11 cellular contexts compared by ENCODE assay signal in genomic region chr15:71784719-71785118, GRCh38. TPM values are rescaled to one million over a fixed set of nuclear protein-coding genes. Genes with fewer than 3 reads are reported as not detected.
DNase-seq lines count a peak whose midpoint lies in the region; ATAC-seq and TF ChIP-seq lines count a peak whose summit lies in the region.
"Had no signal": no experiment of that assay in that cellular context is flagged by ENCODE, and none has a peak within 500 bp of the region (broad histone marks: within the 10 kb centered on the region; RNA-seq: fewer than 3 reads in every experiment).

No MANE protein-coding gene starts in this region.

- H3K9ac ChIP-seq in PC-3 (ENCODE audit: low read length) (no peak overlapping the region), colonic mucosa (ENCODE audit: low read depth in 2 of 2, low read length in 2 of 2) (no peak overlapping the region)
- H3K9ac ChIP-seq: parathyroid adenoma had no signal

- no peak overlapping the region for H3K27ac ChIP-seq in heart right ventricle
- H3K27ac ChIP-seq in PC-3 (ENCODE audit: low read length), result no peak overlapping the region
- H3K27ac ChIP-seq in upper lobe of right lung, result no peak overlapping the region
- H3K27ac ChIP-seq in colonic mucosa, result no peak overlapping the region
- H3K27ac ChIP-seq: parathyroid adenoma had no signal

- CTCF ChIA-PET in PC-3 (lab: Charles Lee), result no interaction called here

- no peaks in the 10 kb centered on the region for H3K9me2 ChIP-seq in PC-3 (replicated peaks; ENCODE audit: low read length)

- intact Hi-C loops in heart right ventricle (cut with DNase I) (loop anchor here in 1 of 10 donors (5.0 to 10.0 kb wide), 2 partner anchors 42 to 370 kb away; no protein-coding TSS in a partner anchor), Right ventricle myocardium inferior (cut with DNase I) (no loop called here), PC-3 (cut with micrococcal nuclease) (no loop called here), upper lobe of right lung (cut with DNase I) (no loop called here), colonic mucosa (cut with DNase I) (no loop called here)

- no peak overlapping the region for H2AFZ ChIP-seq in PC-3 (ENCODE audit: low read length)
- H2AFZ ChIP-seq: parathyroid adenoma had no signal

- TF ChIP-seq POLR2A in erythroblast (IDR thresholded peaks at IDR 0.05; ENCODE audit: low read length), result no peak

- no peak for DNase-seq in heart right ventricle
- no peak for DNase-seq in Right ventricle myocardium inferior (ENCODE audit: missing footprints)
- DNase-seq in PC-3, result no peak
- DNase-seq in erythroblast (lab: John Stamatoyannopoulos, UW), result peak; percentile 5 to 32
- DNase-seq in upper lobe of right lung, result no peak
- no peak for DNase-seq in colonic mucosa
- no peak for DNase-seq in NCI-H345 (lab: John Stamatoyannopoulos, UW)
- DNase-seq: NCI-H146, T-helper 17 cell had no signal

- H3K36me3 ChIP-seq in heart right ventricle (no peaks in the 10 kb centered on the region), PC-3 (ENCODE audit: low read depth, low read length) (no peaks in the 10 kb centered on the region), upper lobe of right lung (no peaks in the 10 kb centered on the region), colonic mucosa (no peaks in the 10 kb centered on the region)

- H3K27me3 ChIP-seq in heart right ventricle (no peaks in the 10 kb centered on the region), PC-3 (ENCODE audit: low read length) (no peaks in the 10 kb centered on the region), upper lobe of right lung (no peaks in the 10 kb centered on the region), colonic mucosa (no peaks in the 10 kb centered on the region)

- BruUV-seq in PC-3 (replicated peaks; lab: Mats Ljungman, UMichigan), result no TSS peak

- H3F3A ChIP-seq in PC-3 (ENCODE audit: low read length, unreplicated experiment), result no peaks in the 10 kb centered on the region

- H3K4me1 ChIP-seq in heart right ventricle (peaks cover 0 to 18% (median 8%) of the 10 kb centered on the region in 9 donors), PC-3 (ENCODE audit: insufficient read depth, low read length) (peaks cover 31% of the 10 kb centered on the region), upper lobe of right lung (peaks cover 7% of the 10 kb centered on the region), colonic mucosa (no peaks in the 10 kb centered on the region)
- H3K4me1 ChIP-seq: parathyroid adenoma had no signal

- no peaks in the 10 kb centered on the region for H4K20me1 ChIP-seq in PC-3 (ENCODE audit: low read length)

- 73 to 75% methylated on average over 6 of the region's 6 CpGs for WGBS in heart right ventricle, 2 donors

- H3K79me2 ChIP-seq in PC-3 (ENCODE audit: low read length), result no peaks in the 10 kb centered on the region
- H3K79me2 ChIP-seq: parathyroid adenoma had no signal

- peak in 6 of 9 donors; percentile 16 to 44 (median 22) for TF ChIP-seq CTCF in heart right ventricle (IDR thresholded peaks at IDR 0.05)
- TF ChIP-seq CTCF in PC-3 (conservative IDR thresholded peaks at IDR 0.05; ENCODE audit: low read depth, low read length), result peak; percentile 55
- peak; percentile 26 for TF ChIP-seq CTCF in upper lobe of right lung (IDR thresholded peaks at IDR 0.05)
- no peak for TF ChIP-seq CTCF in colonic mucosa (IDR thresholded peaks at IDR 0.05)

- POLR2A ChIA-PET in PC-3 (lab: Charles Lee; ENCODE audit: unreplicated experiment), result no interaction called here

- H3K4me3 ChIP-seq in heart right ventricle (no peak overlapping the region), PC-3 (ENCODE audit: low read length) (no peak overlapping the region), upper lobe of right lung (no peak overlapping the region), colonic mucosa (no peak overlapping the region)

- no peak overlapping the region for H3K4me2 ChIP-seq in PC-3 (ENCODE audit: low read length)

- H3K9me3 ChIP-seq in heart right ventricle, result no peaks in the 10 kb centered on the region
- no peaks in the 10 kb centered on the region for H3K9me3 ChIP-seq in PC-3 (ENCODE audit: low read length)
- H3K9me3 ChIP-seq in upper lobe of right lung, result no peaks in the 10 kb centered on the region
- no peaks in the 10 kb centered on the region for H3K9me3 ChIP-seq in colonic mucosa

- ATAC-seq in heart right ventricle (peak in 1 of 8 donors; percentile 32), Right ventricle myocardium inferior (no peak), PC-3 (no peak), upper lobe of right lung (peak; percentile 30), GM18502 (IDR thresholded peaks at IDR 0.05; ENCODE audit: poor library complexity, unreplicated experiment) (no peak)
- ATAC-seq: T-helper 17 cell had no signal

RNA-seq across cellular contexts. Expression of gene NR2E3, which starts 25.6 kb away (rescaled TPM):
- under 1 TPM in 3 of 10 donors, not detected in 7; 0.12 to 0.26 (median 0.15) TPM for total RNA-seq in heart right ventricle
- under 1 TPM in 1 of 2 donors, not detected in 1; 0.04 TPM for polyA plus RNA-seq in heart right ventricle
- total RNA-seq in Right ventricle myocardium inferior, result not detected
- 0.35 and 0.77 TPM in 2 replicates for total RNA-seq in PC-3 (2014; rRNA removed)
- 0.26 TPM for total RNA-seq in upper lobe of right lung
- total RNA-seq in colonic mucosa, result under 1 TPM; 0.35 to 0.64 TPM
- total RNA-seq: T-helper 17 cell had no signal

Comparison
In these comparisons a context has a peak if more than half of its experiments do, and no peak if none do; other contexts are left out.
1. DNase-seq: peak in erythroblast (2 of 2); none in heart right ventricle (0 of 2), Right ventricle myocardium inferior (single experiment), PC-3 (single experiment), upper lobe of right lung (single experiment), colonic mucosa (single experiment) and NCI-H345 (single experiment).